ENCODE assay signal across 18 cellular contexts in the genomic region with DNA sequence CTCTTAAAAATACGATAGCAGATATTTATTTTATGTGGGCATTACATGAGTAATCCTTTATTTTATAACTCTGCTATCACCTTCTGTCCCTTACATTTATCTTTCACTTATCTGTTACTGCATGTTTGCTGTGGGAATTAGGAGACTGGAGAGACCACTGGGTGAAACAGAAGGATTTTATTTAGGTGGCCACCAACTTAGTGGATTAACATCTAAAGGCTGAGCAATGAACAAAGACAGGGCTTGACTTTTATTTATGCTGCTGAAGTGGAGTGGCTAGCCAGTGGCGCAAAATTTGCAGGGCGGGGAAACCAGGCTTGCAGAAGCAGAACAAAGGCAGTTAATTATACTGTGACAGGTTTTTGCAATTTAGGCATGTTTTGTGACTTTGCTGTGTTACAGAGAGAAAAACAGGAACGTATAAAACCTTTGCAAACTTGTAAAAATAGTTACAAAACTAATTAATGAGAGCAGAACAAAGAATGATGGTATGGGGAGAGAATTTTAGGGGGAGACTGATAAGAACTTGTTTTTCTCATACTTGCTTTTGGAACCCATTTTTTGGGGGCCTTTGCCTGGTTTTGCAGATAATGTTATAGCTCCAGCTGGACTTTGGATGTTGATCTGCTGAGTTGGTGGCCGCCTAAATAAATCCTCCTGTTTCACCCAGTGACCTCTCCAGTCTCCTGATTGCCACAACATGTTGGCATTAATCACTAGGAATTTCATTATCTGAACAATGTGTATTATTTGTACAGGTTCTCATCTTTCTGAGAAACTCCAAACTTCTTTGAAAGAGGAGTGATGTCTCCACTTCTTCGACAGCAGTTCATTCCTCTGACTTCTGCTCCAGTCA. TPM values are rescaled to one million over a fixed set of nuclear protein-coding genes. Genes with fewer than 3 reads are reported as not detected.
A peak's percentile ranks its signal among the peaks of the same experiment; 100 is the strongest.
DNase-seq lines count a peak whose midpoint lies in the region; ATAC-seq, FAIRE-seq and TF ChIP-seq lines count a peak whose summit lies in the region.
"Had no signal": no experiment of that assay in that cellular context is flagged by ENCODE, and none has a peak within 500 bp of the region (broad histone marks: within the 10 kb centered on the region; RNA-seq: fewer than 3 reads in every experiment).

No MANE protein-coding gene starts in this region.

- H3K4me3 ChIP-seq in bronchial epithelial cell (ENCODE audit: low read depth, low read length), result no peak overlapping the region
- H3K4me3 ChIP-seq: GM23248, sigmoid colon had no signal

- no peaks in the 10 kb centered on the region for H3K36me3 ChIP-seq in bronchial epithelial cell (ENCODE audit: control insufficient read depth, insufficient read depth, low read length)

- ATAC-seq in T-cell (replicated peaks in 1 of 4), result no peak

- POLR2A ChIA-PET in T-cell (lab: Charles Lee), result no interaction called here

- no peak for TF ChIP-seq CTCF in bronchial epithelial cell (IDR thresholded peaks at IDR 0.05; ENCODE audit: insufficient read depth, low read length, severe bottlenecking)

- no peak overlapping the region for H3K4me3 Mint-ChIP-seq in T-cell

- no peaks in the 10 kb centered on the region for H3K27me3 ChIP-seq in bronchial epithelial cell (ENCODE audit: control insufficient read depth, insufficient read depth, low read length)
- H3K27me3 ChIP-seq: sigmoid colon had no signal

- CTCF ChIA-PET in T-cell (lab: Charles Lee), result no interaction called here

- peaks cover 10 to 38% (median 24%) of the 10 kb centered on the region in 3 donors for H3K9me3 Mint-ChIP-seq in T-cell

- FAIRE-seq in bronchial epithelial cell (lab: Jason Lieb, UNC), result peak; percentile 18
- FAIRE-seq: keratinocyte, urothelium cell line had no signal

- peak; percentile 1 for DNase-seq in NOMO-1 treated with dmso at 0.1 percent for 144 hours (lab: John Stamatoyannopoulos, UW; ENCODE audit: unreplicated experiment)
- DNase-seq in NOMO-1 (lab: John Stamatoyannopoulos, UW; ENCODE audit: unreplicated experiment in 2 of 2), result no peak
- peak; percentile 22 for DNase-seq in LHCN-M2 (ENCODE audit: low read depth)
- no peak for DNase-seq in bronchial epithelial cell (ENCODE audit: low read depth)
- DNase-seq in myocyte (ENCODE audit: low read depth), result peak; percentile 14
- no peak for DNase-seq in middle frontal gyrus (ENCODE audit: extremely low spot score, low spot score)
- DNase-seq in medulla oblongata (ENCODE audit: extremely low spot score), result no peak
- no peak for DNase-seq in T-cell
- DNase-seq: activated CD4-positive, CD25-positive, alpha-beta regulatory T cell; amygdala; GM23248; naive B cell; NCI-H1105 treated with DMSO at 0.1 percent for 48 hours; sigmoid colon; stimulated activated CD4-positive, alpha-beta T cell treated with anti-CD3 and anti-CD28 coated beads, Interleukin-4, amount 100 ng/mL, for 4 hours; stimulated activated naive CD4-positive, alpha-beta T cell treated with Interleukin-2 at 50 U/mL for 16 hours had no signal

- H3K36me3 Mint-ChIP-seq in T-cell, result peaks cover 74% of the 10 kb centered on the region

- H3K4me1 Mint-ChIP-seq in T-cell, result peaks cover 22 to 24% (median 22%) of the 10 kb centered on the region in 3 donors

- no peak overlapping the region for H3K27ac Mint-ChIP-seq in T-cell

- H3K27me3 Mint-ChIP-seq in T-cell, result no peaks in the 10 kb centered on the region
- H3K27me3 Mint-ChIP-seq: naive B cell had no signal

RNA-seq across cellular contexts. Expression of a gene that starts 18.0 kb away (rescaled TPM):
- 15.3 and 20.3 TPM in 2 replicates for total RNA-seq in LHCN-M2 (2014; rRNA removed)
- 3.7 TPM for polyA plus RNA-seq in LHCN-M2 (2012)
- 37.0 and 63.4 TPM in 2 replicates for total RNA-seq in bronchial epithelial cell
- total RNA-seq in myocyte, result 152 and 154 TPM in 2 replicates
- 19.1 TPM for polyA plus RNA-seq in myocyte (2012)
- total RNA-seq in T-cell, result 100 to 1,000 TPM in 3 of 5 donors, 10 to 100 TPM in 2; 83.3 to 145 (median 101) TPM

RNA-seq across cellular contexts. Expression of a gene that starts 44.2 kb away (rescaled TPM):
- 28.3 and 29.2 TPM in 2 replicates for total RNA-seq in LHCN-M2 (2014; rRNA removed)
- polyA plus RNA-seq in LHCN-M2 (2012), result 13.7 TPM
- 18.2 and 19.7 TPM in 2 replicates for total RNA-seq in bronchial epithelial cell
- 21.0 and 21.7 TPM in 2 replicates for total RNA-seq in myocyte
- 19.3 TPM for polyA plus RNA-seq in myocyte (2012)
- total RNA-seq in T-cell, result 10 to 100 TPM; 23.8 to 26.2 (median 25.2) TPM

Comparison
In these comparisons a context has a peak if more than half of its experiments do, and no peak if none do; other contexts are left out.
1. DNase-seq: peak in NOMO-1 treated with dmso at 0.1 percent for 144 hours (single experiment), LHCN-M2 (single experiment) and myocyte (single experiment); none in NOMO-1 (0 of 2), bronchial epithelial cell (single experiment), middle frontal gyrus (single experiment), medulla oblongata (single experiment) and T-cell (0 of 34).